ENCODE assay signal across 9 cellular contexts in the genomic region with DNA sequence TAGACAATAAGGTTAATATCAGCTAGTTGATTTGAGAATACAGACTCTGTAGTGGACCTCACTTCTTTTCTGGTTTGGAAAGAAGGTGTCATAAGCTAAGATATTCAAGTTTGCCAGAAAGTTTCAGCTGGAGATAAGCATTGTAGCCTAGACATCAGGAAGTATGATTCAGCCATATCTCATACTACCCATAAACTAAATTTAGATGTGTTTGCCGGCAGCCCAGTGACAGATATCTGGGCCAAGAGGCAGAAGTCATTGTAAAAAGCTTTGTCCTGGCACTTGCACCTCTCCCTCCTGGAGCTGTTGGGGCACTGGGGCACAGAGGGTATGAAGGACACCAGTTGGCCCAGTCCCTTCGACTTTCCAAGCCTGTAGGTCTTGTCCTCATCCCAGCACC.
DNase-seq lines count a peak whose midpoint lies in the region; ATAC-seq, FAIRE-seq and TF ChIP-seq lines count a peak whose summit lies in the region.
"Had no signal": no experiment of that assay in that cellular context is flagged by ENCODE, and none has a peak within 500 bp of the region (broad histone marks: within the 10 kb centered on the region; RNA-seq: fewer than 3 reads in every experiment).

No MANE protein-coding gene starts in this region.

- H3K4me3 ChIP-seq in HCT116 (replicated peaks in 1 of 2; ENCODE audit: low read depth in 1 of 2, low read length in 2 of 2) (no peak overlapping the region), heart right ventricle (no peak overlapping the region)

- H3K4me1 ChIP-seq in HCT116 (ENCODE audit: control insufficient read depth in 1 of 2, insufficient read depth in 2 of 2, low read length in 2 of 2) = peaks cover 2 to 14% of the 10 kb centered on the region in 2 experiments; a peak in 2 of 4 replicates
- peaks cover 3 to 35% (median 22%) of the 10 kb centered on the region in 9 donors for H3K4me1 ChIP-seq in heart right ventricle

- H3K36me3 ChIP-seq in HCT116 (ENCODE audit: control insufficient read depth in 1 of 2, insufficient read depth in 2 of 2, low read length in 2 of 2) (no peaks in the 10 kb centered on the region), heart right ventricle (peaks cover 0 to 31% (median 13%) of the 10 kb centered on the region in 9 donors)

- RAD21 ChIA-PET in HCT116 (lab: Charles Lee; ENCODE audit: low non-redundant PET in 1 of 2, low total read pairs in 2 of 2, uncharacterized antibody in 2 of 2, unreplicated experiment in 2 of 2) = interaction anchor here in 1 of 2 experiments (0.7 kb wide), 1 partner anchor 25 kb away, joined by 3 read pairs; no protein-coding TSS in a partner anchor

- FAIRE-seq in GM12892 (lab: Jason Lieb, UNC) = no peak

- TF ChIP-seq POLR2A in HCT116 (IDR thresholded peaks at IDR 0.05; ENCODE audit: borderline replicate concordance, extremely low read depth, insufficient read depth, insufficient read length) = no peak
- TF ChIP-seq POLR2A in GM12892 (IDR thresholded peaks at IDR 0.05; ENCODE audit: low read depth, low read length) = no peak

- TF ChIP-seq CTCF in HCT116 (IDR thresholded peaks at IDR 0.05 in 2 of 3, conservative IDR thresholded peaks at IDR 0.05 in 1 of 3; ENCODE audit: borderline replicate concordance in 1 of 3, insufficient read depth in 1 of 3, low read depth in 2 of 3, low read length in 2 of 3) = no peak
- no peak for TF ChIP-seq CTCF in heart right ventricle (IDR thresholded peaks at IDR 0.05)

- H3K27ac ChIP-seq in HCT116 (ENCODE audit: low read depth, low read length) = no peak overlapping the region
- H3K27ac ChIP-seq in heart right ventricle = peak overlapping the region in 8 of 10 donors; percentile 10 to 77 (median 49)
- H3K27ac ChIP-seq: HL-60 had no signal

- BruUV-seq in HCT116 (replicated peaks; lab: Mats Ljungman, UMichigan) = no TSS peak

- H3K9me3 ChIP-seq in HCT116 (ENCODE audit: control insufficient read depth in 1 of 2, insufficient read depth in 1 of 2, low read depth in 1 of 2, low read length in 2 of 2) = no peaks in the 10 kb centered on the region
- no peaks in the 10 kb centered on the region for H3K9me3 ChIP-seq in heart right ventricle

- no peaks in the 10 kb centered on the region for H4K20me1 ChIP-seq in HCT116 (ENCODE audit: insufficient read depth)

- H2AFZ ChIP-seq in HCT116 (ENCODE audit: low read depth, low read length, poor library complexity, severe bottlenecking) = no peak overlapping the region

- no peaks in the 10 kb centered on the region for H3K79me2 ChIP-seq in HCT116 (ENCODE audit: insufficient read depth, low read length)

- intact Hi-C loops in HCT116 (cut with micrococcal nuclease) = no loop called here
- intact Hi-C loops in heart right ventricle (cut with DNase I) = loop anchor here in 8 of 10 donors (5.0 to 10.0 kb wide), 5 partner anchors 71 to 131 kb away; partner anchors contain the start of gene EPHA4 (in 5 of the 8)

- H3K27me3 ChIP-seq in HCT116 (ENCODE audit: insufficient read depth, low read length) (no peaks in the 10 kb centered on the region), heart right ventricle (no peaks in the 10 kb centered on the region)

- no peaks in the 10 kb centered on the region for H3K9me2 ChIP-seq in HCT116 (ENCODE audit: insufficient read depth)

- TF ChIP-seq RAD21 in HCT116 (IDR thresholded peaks at IDR 0.05; ENCODE audit: low read depth) = peak; percentile 22; the same call in 1 of the 2 replicates

- DNase-seq in A172 (ENCODE audit: low spot score) (peak; percentile 88), HCT116 (ENCODE audit: low read depth, low spot score) (peak; percentile 12), UCSD-AML1 (lab: John Stamatoyannopoulos, UW; ENCODE audit: unreplicated experiment) (peak; percentile 24), heart right ventricle (peak; percentile 24 to 48), NCI-H82 treated with DMSO at 0.1 percent for 48 hours (lab: John Stamatoyannopoulos, UW; ENCODE audit: unreplicated experiment) (no peak), DMS53 treated with DMSO at 0.1 percent for 48 hours (lab: John Stamatoyannopoulos, UW; ENCODE audit: unreplicated experiment) (no peak), GM12892 (ENCODE audit: insufficient read length) (no peak)

- H3K9ac ChIP-seq in HCT116 (ENCODE audit: low read length) = no peak overlapping the region

- POLR2A ChIA-PET in HCT116 (lab: Charles Lee) = interaction anchor here (1.0 kb wide), 1 partner anchor 8 kb away, joined by 3 read pairs; no protein-coding TSS in a partner anchor

- peak overlapping the region; percentile 58 for H3K4me2 ChIP-seq in HCT116 (ENCODE audit: low read length)

- CTCF ChIA-PET in HCT116 (lab: Charles Lee) = interaction anchor here (1.5 kb wide), 1 partner anchor 71 kb away, joined by 3 read pairs; no protein-coding TSS in a partner anchor

- peak; percentile 50; the same call in 1 of the 2 replicates for ATAC-seq in HCT116
- ATAC-seq in heart right ventricle = peak; percentile 69 to 96 (median 92)
- no peak for ATAC-seq in GM21529 (IDR thresholded peaks at IDR 0.05; ENCODE audit: unreplicated experiment)

- WGBS in heart right ventricle, 2 donors = 28 to 30% methylated on average over 2 of the region's 2 CpGs

TF ChIP-seq in HCT116, 20 proteins besides CTCF, POLR2A, EP300 and RAD21 (continues in another document):
- no peak for TF ChIP-seq ATF3 (IDR thresholded peaks at IDR 0.05)
- peak; percentile 39; the same call in 1 of the 2 replicates for TF ChIP-seq SIN3A (IDR thresholded peaks at IDR 0.05; ENCODE audit: low read depth)
- peak; percentile 82 for TF ChIP-seq FOSL1 (IDR thresholded peaks at IDR 0.05; ENCODE audit: low read depth)
- no peak for TF ChIP-seq ZFX (IDR thresholded peaks at IDR 0.05)
- TF ChIP-seq JUND (IDR thresholded peaks at IDR 0.05) = peak; percentile 76
- TF ChIP-seq EGR1 (IDR thresholded peaks at IDR 0.05; ENCODE audit: low read depth) = no peak
- no peak for TF ChIP-seq ZBTB33 (IDR thresholded peaks at IDR 0.05; ENCODE audit: extremely low read depth, insufficient replicate concordance, low read length)
- peak; percentile 33; the same call in 1 of the 2 replicates for TF ChIP-seq POLR2AphosphoS5 (IDR thresholded peaks at IDR 0.05; ENCODE audit: low read depth, low read length)
- TF ChIP-seq SP1 (IDR thresholded peaks at IDR 0.05; ENCODE audit: low read depth) = peak; percentile 77
- TF ChIP-seq SRF (IDR thresholded peaks at IDR 0.05; ENCODE audit: low read depth) = peak; percentile 64; the same call in 1 of the 2 replicates
- TF ChIP-seq CEBPB (IDR thresholded peaks at IDR 0.05; ENCODE audit: low read depth) = no peak
- no peak for TF ChIP-seq EZH2phosphoT487 (IDR thresholded peaks at IDR 0.05; ENCODE audit: borderline replicate concordance)
- TF ChIP-seq CBX3 (IDR thresholded peaks at IDR 0.05; ENCODE audit: low read depth) = peak; percentile 63; the same call in 1 of the 2 replicates
- peak; percentile 30 for TF ChIP-seq ELF1 (IDR thresholded peaks at IDR 0.05; ENCODE audit: borderline replicate concordance, low read depth)
- no peak for TF ChIP-seq YY1 (IDR thresholded peaks at IDR 0.05; ENCODE audit: extremely low read depth, insufficient replicate concordance, low read depth, low read length)
- no peak for TF ChIP-seq EZH2 (IDR thresholded peaks at IDR 0.05)
- TF ChIP-seq, protein P1, sequence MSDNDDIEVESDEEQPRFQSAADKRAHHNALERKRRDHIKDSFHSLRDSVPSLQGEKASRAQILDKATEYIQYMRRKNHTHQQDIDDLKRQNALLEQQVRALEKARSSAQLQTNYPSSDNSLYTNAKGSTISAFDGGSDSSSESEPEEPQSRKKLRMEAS (IDR thresholded peaks at IDR 0.05) = 0 out of 2 replicates have a peak, but pooled peaks have one; percentile 27

Comparison
In these comparisons a context has a peak if more than half of its experiments do, and no peak if none do; other contexts are left out.
1. DNase-seq: peak in A172 (single experiment), HCT116 (single experiment), UCSD-AML1 (single experiment) and heart right ventricle (2 of 2); none in NCI-H82 treated with DMSO at 0.1 percent for 48 hours (single experiment), DMS53 treated with DMSO at 0.1 percent for 48 hours (single experiment) and GM12892 (single experiment).